1 cellular context compared by ENCODE assay signal in genomic region chr10:29920408-29921070, GRCh38.
TF ChIP-seq lines count a peak whose summit lies in the region.

No MANE protein-coding gene starts in this region.

TF ChIP-seq in IMR-90, 13 proteins besides CTCF, POLR2A, EP300 and RAD21:
- TF ChIP-seq MAFK (IDR thresholded peaks at IDR 0.05; ENCODE audit: low read depth, low read length) (no peak), CEBPB (IDR thresholded peaks at IDR 0.05; ENCODE audit: low read depth, low read length) (no peak), MXI1 (IDR thresholded peaks at IDR 0.05; ENCODE audit: borderline replicate concordance, low read depth, low read length) (no peak), USF2 (IDR thresholded peaks at IDR 0.05; ENCODE audit: low read depth, low read length) (no peak), BHLHE40 (IDR thresholded peaks at IDR 0.05; ENCODE audit: low read depth, low read length) (no peak), ELK1 (IDR thresholded peaks at IDR 0.05; ENCODE audit: borderline replicate concordance, low read depth, low read length) (no peak), NFE2L2 (IDR thresholded peaks at IDR 0.05; ENCODE audit: low read depth, low read length) (no peak), SMC3 (IDR thresholded peaks at IDR 0.05; ENCODE audit: low read depth, low read length) (no peak), RFX5 (IDR thresholded peaks at IDR 0.05; ENCODE audit: low read depth, low read length) (no peak), CHD1 (IDR thresholded peaks at IDR 0.05; ENCODE audit: low read depth, low read length) (no peak), MAZ (IDR thresholded peaks at IDR 0.05; ENCODE audit: borderline replicate concordance, low read depth, low read length) (no peak)
TF ChIP-seq in IMR-90: peak in this region for 0.
